In genomic region chr17:82000803-82001649, GRCh38 we compare ENCODE assay signal across 29 cellular contexts. TPM values are rescaled to one million over a fixed set of nuclear protein-coding genes. Genes with fewer than 3 reads are reported as not detected.
DNase-seq lines count a peak whose midpoint lies in the region; ATAC-seq, FAIRE-seq and TF ChIP-seq lines count a peak whose summit lies in the region.
"Had no signal": no experiment of that assay in that cellular context is flagged by ENCODE, and none has a peak within 500 bp of the region (broad histone marks: within the 10 kb centered on the region; RNA-seq: fewer than 3 reads in every experiment).

No MANE protein-coding gene starts in this region.

- TF ChIP-seq CTCF in WTC11 (IDR thresholded peaks at IDR 0.05) (no peak), mucosa of descending colon (IDR thresholded peaks at IDR 0.05) (no peak), breast epithelium (IDR thresholded peaks at IDR 0.05) (no peak)

- peak; percentile 33 for ATAC-seq in stimulated activated naive CD8-positive, alpha-beta T cell treated with anti-CD3 and anti-CD28 coated beads, Interleukin-15, amount 100 ng/mL, for 72 hours
- no peak for ATAC-seq in stimulated activated naive CD8-positive, alpha-beta T cell treated with anti-CD3 and anti-CD28 coated beads, Interleukin-15, Interleukin-2, amounts not matched to agents 100 U/mL and 50 U/mL, for 24 hours
- no peak for ATAC-seq in WTC11
- peak; percentile 25 for ATAC-seq in mucosa of descending colon
- ATAC-seq: activated T-cell treated with anti-CD3 and anti-CD28 coated beads, Interleukin-2, amount 50 U/mL, for 4 hours; effector memory CD8-positive, alpha-beta T cell; foreskin keratinocyte; left ventricle myocardium superior; pancreas; sciatic nerve had no signal

- FAIRE-seq in RCC 7860 (lab: Jason Lieb, UNC) = no peak
- FAIRE-seq: GM12892, pancreas had no signal

- H3K27me3 Mint-ChIP-seq in stimulated activated naive CD8-positive, alpha-beta T cell treated with anti-CD3 and anti-CD28 coated beads, Interleukin-15, amount 100 ng/mL, for 72 hours = no peaks in the 10 kb centered on the region
- no peaks in the 10 kb centered on the region for H3K27me3 Mint-ChIP-seq in WTC11 (ENCODE audit: low read depth)
- H3K27me3 Mint-ChIP-seq: effector memory CD8-positive, alpha-beta T cell; IgD-negative memory B cell; natural killer cell treated with Interleukin-12 subunit alpha and Interleukin-12 subunit beta and Interleukin-15 and Interleukin-18, amount 100 ng/mL, for 72 hours had no signal

- H3K9me3 Mint-ChIP-seq in stimulated activated naive CD8-positive, alpha-beta T cell treated with anti-CD3 and anti-CD28 coated beads, Interleukin-15, amount 100 ng/mL, for 72 hours = no peaks in the 10 kb centered on the region
- H3K9me3 Mint-ChIP-seq in WTC11 = no peaks in the 10 kb centered on the region
- H3K9me3 Mint-ChIP-seq: activated T-cell treated with anti-CD3 and anti-CD28 coated beads, Interleukin-2, amount 50 U/mL, for 4 hours; effector memory CD8-positive, alpha-beta T cell; IgD-negative memory B cell; immature natural killer cell; natural killer cell treated with Interleukin-12 subunit alpha and Interleukin-12 subunit beta and Interleukin-15 and Interleukin-18, amount 100 ng/mL, for 72 hours had no signal

- H3K9me3 ChIP-seq in mucosa of descending colon = no peaks in the 10 kb centered on the region
- no peaks in the 10 kb centered on the region for H3K9me3 ChIP-seq in breast epithelium
- H3K9me3 ChIP-seq: pancreas, upper lobe of left lung had no signal

- H3K4me3 ChIP-seq in mucosa of descending colon = no peak overlapping the region
- H3K4me3 ChIP-seq in breast epithelium = no peak overlapping the region
- H3K4me3 ChIP-seq: hepatocyte, pancreas, upper lobe of left lung had no signal

- CTCF ChIA-PET in WTC11 (lab: Charles Lee) = interaction anchor here (0.7 kb wide), 1 partner anchor 12 kb away, joined by 3 read pairs; no protein-coding TSS in a partner anchor

- POLR2A ChIA-PET in WTC11 (lab: Charles Lee) = no interaction called here

- H3K27ac ChIP-seq in breast epithelium = no peak overlapping the region
- H3K27ac ChIP-seq: foreskin keratinocyte, hepatocyte, HL-60, pancreas had no signal

- H3K27me3 ChIP-seq in breast epithelium = no peaks in the 10 kb centered on the region
- H3K27me3 ChIP-seq: foreskin keratinocyte, hepatocyte, pancreas, upper lobe of left lung had no signal

- no peaks in the 10 kb centered on the region for H3K36me3 Mint-ChIP-seq in WTC11
- H3K36me3 Mint-ChIP-seq: IgD-negative memory B cell; immature natural killer cell; natural killer cell treated with Interleukin-12 subunit alpha and Interleukin-12 subunit beta and Interleukin-15 and Interleukin-18, amount 100 ng/mL, for 72 hours had no signal

- H3K36me3 ChIP-seq in mucosa of descending colon (ENCODE audit: low read depth) (no peaks in the 10 kb centered on the region), breast epithelium (no peaks in the 10 kb centered on the region)
- H3K36me3 ChIP-seq: pancreas had no signal

- H3K4me3 Mint-ChIP-seq in stimulated activated naive CD8-positive, alpha-beta T cell treated with anti-CD3 and anti-CD28 coated beads, Interleukin-15, amount 100 ng/mL, for 72 hours = no peak overlapping the region
- H3K4me3 Mint-ChIP-seq in WTC11 = no peak overlapping the region
- H3K4me3 Mint-ChIP-seq: activated T-cell treated with anti-CD3 and anti-CD28 coated beads, Interleukin-2, amount 50 U/mL, for 4 hours; effector memory CD8-positive, alpha-beta T cell; IgD-negative memory B cell; immature natural killer cell; natural killer cell treated with Interleukin-12 subunit alpha and Interleukin-12 subunit beta and Interleukin-15 and Interleukin-18, amount 100 ng/mL, for 72 hours had no signal

- H3K4me1 ChIP-seq in mucosa of descending colon (ENCODE audit: low read depth) (no peaks in the 10 kb centered on the region), breast epithelium (peaks cover 4 to 8% of the 10 kb centered on the region in 2 donors)
- H3K4me1 ChIP-seq: pancreas had no signal

- intact Hi-C loops in mucosa of descending colon (cut with DNase I, micrococcal nuclease) = no loop called here
- intact Hi-C loops in breast epithelium (cut with DNase I; ENCODE audit: low total_unique reads) = loop anchor here (5.0 kb wide), 1 partner anchor 644 kb away; no protein-coding TSS in a partner anchor

- TF ChIP-seq POLR2A in breast epithelium (IDR thresholded peaks at IDR 0.05) = no peak

- H3K4me1 Mint-ChIP-seq in stimulated activated naive CD8-positive, alpha-beta T cell treated with anti-CD3 and anti-CD28 coated beads, Interleukin-15, amount 100 ng/mL, for 72 hours = no peaks in the 10 kb centered on the region
- H3K4me1 Mint-ChIP-seq in WTC11 = no peaks in the 10 kb centered on the region
- H3K4me1 Mint-ChIP-seq: IgD-negative memory B cell, immature natural killer cell had no signal

- no peak for DNase-seq in stimulated activated naive CD8-positive, alpha-beta T cell treated with anti-CD3 and anti-CD28 coated beads, Interleukin-15, amount 100 ng/mL, for 72 hours
- DNase-seq in stimulated activated naive CD8-positive, alpha-beta T cell treated with anti-CD3 and anti-CD28 coated beads, Interleukin-15, Interleukin-2, amounts not matched to agents 100 U/mL and 50 U/mL, for 24 hours = no peak
- DNase-seq in WTC11 (ENCODE audit: low spot score) = no peak
- DNase-seq in mucosa of descending colon = no peak
- DNase-seq in occipital lobe (lab: John Stamatoyannopoulos, UW) = no peak
- DNase-seq in stimulated activated CD4-positive, alpha-beta T cell treated with anti-CD3 and anti-CD28 coated beads, Interleukin-4, amount 100 ng/mL, for 24 hours = no peak
- no peak for DNase-seq in breast epithelium (ENCODE audit: low spot score in 2 of 2)
- no peak for DNase-seq in RCC 7860 (ENCODE audit: low spot score)
- DNase-seq: activated CD4-positive, alpha-beta T cell treated with anti-CD3 and anti-CD28 coated beads for 4 hours; activated naive CD4-positive, alpha-beta T cell; activated T-cell treated with anti-CD3 and anti-CD28 coated beads, Interleukin-2, amount 50 U/mL, for 4 hours; DND-41; effector memory CD8-positive, alpha-beta T cell; foreskin keratinocyte; H7; immature natural killer cell; left ventricle myocardium superior; midbrain; NCI-H2107; NK-92 treated with Interleukin-12 subunit alpha and Interleukin-12 subunit beta, amount 100 ng/mL, for 24 hours had no signal

- H3K27ac Mint-ChIP-seq in stimulated activated naive CD8-positive, alpha-beta T cell treated with anti-CD3 and anti-CD28 coated beads, Interleukin-15, amount 100 ng/mL, for 72 hours = no peak overlapping the region
- H3K27ac Mint-ChIP-seq in WTC11 = no peak overlapping the region
- H3K27ac Mint-ChIP-seq: effector memory CD8-positive, alpha-beta T cell; IgD-negative memory B cell; immature natural killer cell; natural killer cell treated with Interleukin-12 subunit alpha and Interleukin-12 subunit beta and Interleukin-15 and Interleukin-18, amount 100 ng/mL, for 72 hours had no signal

TF ChIP-seq in WTC11, 78 proteins besides CTCF, POLR2A, EP300 and RAD21:
- no peak for TF ChIP-seq ZNF263 (CRISPR knock-in tag; IDR thresholded peaks at IDR 0.05; ENCODE audit: low read depth)
- no peak for TF ChIP-seq SP1 (CRISPR knock-in tag; conservative IDR thresholded peaks at IDR 0.05)
- TF ChIP-seq GABPB1 (CRISPR knock-in tag; IDR thresholded peaks at IDR 0.05) = peak; percentile 89
- TF ChIP-seq ATF6 (CRISPR knock-in tag; IDR thresholded peaks at IDR 0.05) = no peak
- TF ChIP-seq ZNF317 (CRISPR knock-in tag; IDR thresholded peaks at IDR 0.05; ENCODE audit: borderline replicate concordance, low read depth) = no peak
- TF ChIP-seq ZNF138 (CRISPR knock-in tag; conservative IDR thresholded peaks at IDR 0.05) = no peak
- no peak for TF ChIP-seq HMGA2 (CRISPR knock-in tag; IDR thresholded peaks at IDR 0.05)
- TF ChIP-seq JUN (CRISPR knock-in tag; IDR thresholded peaks at IDR 0.05) = no peak

RNA-seq across cellular contexts. Expression of gene CENPX, which starts 21.7 kb away (rescaled TPM):
- total RNA-seq in WTC11 (2021) (107 to 121 TPM (median 110 TPM) in 3 replicates), mucosa of descending colon (100 to 1,000 TPM in 1 of 3 donors, 10 to 100 TPM in 2; 76.3 to 114 (median 81.3) TPM), occipital lobe (29.2 TPM), breast epithelium (10 to 100 TPM; 79.5 to 94.7 (median 92.5) TPM)

RNA-seq across cellular contexts. Expression of gene LRRC45, which starts 22.1 kb away (rescaled TPM):
- total RNA-seq in WTC11 (2021) (30.5 to 38.1 TPM (median 32.5 TPM) in 3 replicates), mucosa of descending colon (10 to 100 TPM; 18.9 to 20.0 (median 19.8) TPM), occipital lobe (14.2 TPM), breast epithelium (10 to 100 TPM in 2 of 3 donors, 1 to 10 TPM in 1; 8.0 to 18.7 (median 14.7) TPM)

RNA-seq across cellular contexts. Expression of gene ASPSCR1, which starts 23.6 kb away (rescaled TPM):
- 60.4 to 71.9 TPM (median 67.8 TPM) in 3 replicates for total RNA-seq in WTC11 (2021)
- total RNA-seq in mucosa of descending colon = 10 to 100 TPM; 33.1 to 35.2 (median 34.5) TPM
- 11.1 TPM for total RNA-seq in occipital lobe
- total RNA-seq in breast epithelium = 10 to 100 TPM; 15.4 to 31.8 (median 17.9) TPM

RNA-seq across cellular contexts. Expression of gene RAC3, which starts 30.5 kb away (rescaled TPM):
- total RNA-seq in WTC11 (2021) (135 to 163 TPM (median 138 TPM) in 3 replicates), mucosa of descending colon (1 to 10 TPM; 3.4 to 6.2 (median 4.2) TPM), occipital lobe (76.0 TPM), breast epithelium (10 to 100 TPM in 2 of 3 donors, 1 to 10 TPM in 1; 7.6 to 23.0 (median 16.1) TPM)
- total RNA-seq: A172 had no signal

RNA-seq across cellular contexts. Expression of gene DCXR, which starts 36.5 kb away (rescaled TPM):
- total RNA-seq in WTC11 (2021) (114 to 130 TPM (median 120 TPM) in 3 replicates), mucosa of descending colon (100 to 1,000 TPM in 2 of 3 donors, 10 to 100 TPM in 1; 84.9 to 151 (median 124) TPM), occipital lobe (18.1 TPM), breast epithelium (100 to 1,000 TPM; 202 to 484 (median 228) TPM)

Comparison
In these comparisons a context has a peak if more than half of its experiments do, and no peak if none do; other contexts are left out.
1. ATAC-seq: peak in stimulated activated naive CD8-positive, alpha-beta T cell treated with anti-CD3 and anti-CD28 coated beads, Interleukin-15, amount 100 ng/mL, for 72 hours (single experiment) and mucosa of descending colon (single experiment); none in stimulated activated naive CD8-positive, alpha-beta T cell treated with anti-CD3 and anti-CD28 coated beads, Interleukin-15, Interleukin-2, amounts not matched to agents 100 U/mL and 50 U/mL, for 24 hours (single experiment) and WTC11 (single experiment).